ENCODE assay signal across 9 cellular contexts in genomic region chr11:64971421-64972233, GRCh38. TPM values are rescaled to one million over a fixed set of nuclear protein-coding genes. Genes with fewer than 3 reads are reported as not detected.
DNase-seq lines count a peak whose midpoint lies in the region; ATAC-seq, FAIRE-seq and TF ChIP-seq lines count a peak whose summit lies in the region.
"Had no signal": no experiment of that assay in that cellular context is flagged by ENCODE, and none has a peak within 500 bp of the region (broad histone marks: within the 10 kb centered on the region; RNA-seq: fewer than 3 reads in every experiment).

Gene MAJIN (minus strand): TSS chr11:64972108. CDS start chr11:64959405, 12,703 bp downstream.

- TF ChIP-seq CTCF in GM13976 (IDR thresholded peaks at IDR 0.05; ENCODE audit: borderline replicate concordance, control extremely low read depth, extremely low read depth, insufficient read depth, missing control alignments), result no peak

- peak within 1 kb of the TSS; percentile 63 for H3K4me3 Mint-ChIP-seq in activated CD4-positive, alpha-beta T cell treated with anti-CD3 and anti-CD28 coated beads, Interleukin-2, amount 10 ng/mL, durations not matched to agents 24 days and 14 days

- H3K36me3 Mint-ChIP-seq in activated CD4-positive, alpha-beta T cell treated with anti-CD3 and anti-CD28 coated beads, Interleukin-2, amount 10 ng/mL, durations not matched to agents 24 days and 14 days (ENCODE audit: low read depth), result no peaks in the 10 kb centered on the region

- in situ Hi-C loops in GM13976 (cut with MboI; ENCODE audit: low sequenced_read_pairs, unreplicated experiment), result no loop called here

- peak within 1 kb of the TSS; percentile 83 for H3K27ac Mint-ChIP-seq in activated CD4-positive, alpha-beta T cell treated with anti-CD3 and anti-CD28 coated beads, Interleukin-2, amount 10 ng/mL, durations not matched to agents 24 days and 14 days

- no peaks in the 10 kb centered on the region for H3K27me3 Mint-ChIP-seq in activated CD4-positive, alpha-beta T cell treated with anti-CD3 and anti-CD28 coated beads, Interleukin-2, amount 10 ng/mL, durations not matched to agents 24 days and 14 days

- ATAC-seq in left lobe of liver, result peak; percentile 89

- FAIRE-seq in HTR-8/SVneo (lab: Jason Lieb, UNC), result no peak

- peaks cover 18% of the 10 kb centered on the region for H3K4me1 Mint-ChIP-seq in activated CD4-positive, alpha-beta T cell treated with anti-CD3 and anti-CD28 coated beads, Interleukin-2, amount 10 ng/mL, durations not matched to agents 24 days and 14 days

- DNase-seq in GM13976 (ENCODE audit: low spot score) (peak; percentile 85), cerebellum (ENCODE audit: low spot score) (peak; percentile 89), left lobe of liver (ENCODE audit: low spot score) (peak; percentile 86), NCI-H2107 treated with DMSO at 0.1 percent for 48 hours (lab: John Stamatoyannopoulos, UW; ENCODE audit: unreplicated experiment) (no peak), HTR-8/SVneo (ENCODE audit: insufficient read length, low spot score) (no peak), NCI-H446 treated with DMSO at 0.1 percent for 48 hours (lab: John Stamatoyannopoulos, UW) (no peak)
- peak; percentile 94 for DNase-seq in activated CD4-positive, alpha-beta T cell treated with anti-CD3 and anti-CD28 coated beads, Interleukin-2, amount 10 ng/mL, durations not matched to agents 24 days and 14 days
- peak; percentile 87 to 95 for DNase-seq in stimulated activated CD4-positive, alpha-beta T cell treated with anti-CD3 and anti-CD28 coated beads, Interleukin-2, amount 100 ng/mL, for 24 hours

- no peaks in the 10 kb centered on the region for H3K9me3 Mint-ChIP-seq in activated CD4-positive, alpha-beta T cell treated with anti-CD3 and anti-CD28 coated beads, Interleukin-2, amount 10 ng/mL, durations not matched to agents 24 days and 14 days

- intact Hi-C loops in activated CD4-positive, alpha-beta T cell treated with anti-CD3 and anti-CD28 coated beads, Interleukin-2, amount 10 ng/mL, durations not matched to agents 24 days and 14 days (cut with micrococcal nuclease), result loop anchor here (5.0 kb wide), 1 partner anchor 54 kb away; the partner anchor contains the start of gene ATG2A

RNA-seq across cellular contexts. Expression of gene MAJIN, which starts in this region (rescaled TPM):
- 0.71 TPM in 1 of 2 replicates, not detected in the other for total RNA-seq in activated CD4-positive, alpha-beta T cell treated with anti-CD3 and anti-CD28 coated beads, Interleukin-2, amount 10 ng/mL, durations not matched to agents 24 days and 14 days
- total RNA-seq in cerebellum, result not detected
- total RNA-seq in left lobe of liver, result not detected
- total RNA-seq: HT1080 had no signal

Comparison
In these comparisons a context has a peak if more than half of its experiments do, and no peak if none do; other contexts are left out.
1. Peak in DNase-seq in activated CD4-positive, alpha-beta T cell treated with anti-CD3 and anti-CD28 coated beads, Interleukin-2, amount 10 ng/mL, durations not matched to agents 24 days and 14 days; RNA of the gene not detected or under 1 TPM.
2. Peak in DNase-seq in cerebellum; RNA of the gene not detected or under 1 TPM.
3. Peak in DNase-seq and ATAC-seq in left lobe of liver; RNA of the gene not detected or under 1 TPM.
4. DNase-seq: peak in GM13976 (single experiment) and stimulated activated CD4-positive, alpha-beta T cell treated with anti-CD3 and anti-CD28 coated beads, Interleukin-2, amount 100 ng/mL, for 24 hours (2 of 2); none in NCI-H2107 treated with DMSO at 0.1 percent for 48 hours (single experiment), HTR-8/SVneo (single experiment) and NCI-H446 treated with DMSO at 0.1 percent for 48 hours (single experiment).